Comparison of ENCODE assay signal across 19 cellular contexts in the genomic region with DNA sequence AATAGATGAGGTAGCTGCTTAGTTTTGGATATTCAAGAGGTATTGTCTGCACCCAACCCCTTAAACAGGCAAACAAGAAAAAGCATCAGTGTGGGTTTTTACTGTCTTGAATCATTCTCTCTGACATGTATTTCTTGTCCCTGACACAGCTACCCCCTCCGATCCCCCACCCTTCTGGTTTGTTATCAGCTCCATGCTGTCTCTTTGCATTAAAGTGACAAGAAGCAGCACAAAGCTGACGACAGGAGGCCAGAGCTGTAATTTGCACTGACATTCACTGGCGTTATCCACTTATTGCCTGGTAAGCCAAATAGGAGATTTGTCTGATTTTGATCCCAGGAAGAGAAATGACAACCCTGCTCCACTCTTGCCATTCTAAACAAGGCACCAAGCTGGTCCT.
DNase-seq lines count a peak whose midpoint lies in the region; ATAC-seq and TF ChIP-seq lines count a peak whose summit lies in the region.
"Had no signal": no experiment of that assay in that cellular context is flagged by ENCODE, and none has a peak within 500 bp of the region (broad histone marks: within the 10 kb centered on the region; RNA-seq: fewer than 3 reads in every experiment).

No MANE protein-coding gene starts in this region.

- POLR2A ChIA-PET in SK-N-SH (lab: Yijun Ruan, JAX): interaction anchor here (0.6 kb wide), 1 partner anchor 110 kb away, joined by 3 read pairs; no protein-coding TSS in a partner anchor

- no peaks in the 10 kb centered on the region for H3K27me3 ChIP-seq in cardiac muscle cell
- H3K27me3 ChIP-seq in left ventricle myocardium inferior (ENCODE audit: low read depth): no peaks in the 10 kb centered on the region
- H3K27me3 ChIP-seq in SK-N-SH (ENCODE audit: insufficient read depth): no peaks in the 10 kb centered on the region

- no peak overlapping the region for H3K9ac ChIP-seq in SK-N-SH

- TF ChIP-seq RAD21 in SK-N-SH (IDR thresholded peaks at IDR 0.05; ENCODE audit: low read length): peak; percentile 41

- peaks cover 27% of the 10 kb centered on the region for H3K27me3 Mint-ChIP-seq in activated T-helper 2 cell treated with anti-CD3 and anti-CD28 coated beads, Interferon-gamma antibody, Interleukin-2, Interleukin-4, amounts not matched to agents 10 μg/mL and 5 μg/mL and 100 μg/mL, durations not matched to agents 14 hours and 24 hours and 36 hours (ENCODE audit: low read depth)
- H3K27me3 Mint-ChIP-seq: CD4-positive, alpha-beta T cell had no signal

- H3K36me3 ChIP-seq in cardiac muscle cell (no peaks in the 10 kb centered on the region), left ventricle myocardium inferior (no peaks in the 10 kb centered on the region), SK-N-SH (replicated peaks in 1 of 2; ENCODE audit: control insufficient read depth in 1 of 2, insufficient read depth in 2 of 2, low read length in 1 of 2) (no peaks in the 10 kb centered on the region)

- intact Hi-C loops in left ventricle myocardium inferior (cut with micrococcal nuclease): no loop called here
- intact Hi-C loops in activated T-helper 2 cell treated with anti-CD3 and anti-CD28 coated beads, Interferon-gamma antibody, Interleukin-2, Interleukin-4, amounts not matched to agents 10 μg/mL and 5 μg/mL and 100 μg/mL, durations not matched to agents 14 hours and 24 hours and 36 hours (cut with micrococcal nuclease): no loop called here

- H3K9me2 ChIP-seq in SK-N-SH: no peaks in the 10 kb centered on the region

- WGBS in SK-N-SH (ENCODE audit: low lambda C conversion rate): 0% methylated on average over 3 of the region's 3 CpGs

- H3K9me3 ChIP-seq in cardiac muscle cell (ENCODE audit: low read depth): no peaks in the 10 kb centered on the region
- peaks cover 13% of the 10 kb centered on the region for H3K9me3 ChIP-seq in left ventricle myocardium inferior (replicated peaks)
- H3K9me3 ChIP-seq in SK-N-SH: no peaks in the 10 kb centered on the region
- H3K9me3 ChIP-seq: Caco-2 had no signal

- peaks cover 9% of the 10 kb centered on the region for H3K4me1 ChIP-seq in cardiac muscle cell (ENCODE audit: low read depth)
- H3K4me1 ChIP-seq in left ventricle myocardium inferior: peaks cover 6% of the 10 kb centered on the region
- peaks cover 0 to 21% of the 10 kb centered on the region in 2 experiments; a peak in 2 of 4 replicates for H3K4me1 ChIP-seq in SK-N-SH (ENCODE audit: control insufficient read depth in 1 of 2, insufficient read depth in 2 of 2, low read depth in 1 of 2, low read length in 1 of 2)
- H3K4me1 ChIP-seq: Caco-2 had no signal

- H3K27ac Mint-ChIP-seq in activated T-helper 2 cell treated with anti-CD3 and anti-CD28 coated beads, Interferon-gamma antibody, Interleukin-2, Interleukin-4, amounts not matched to agents 10 μg/mL and 5 μg/mL and 100 μg/mL, durations not matched to agents 14 hours and 24 hours and 36 hours: no peak overlapping the region
- H3K27ac Mint-ChIP-seq: CD4-positive, alpha-beta T cell had no signal

- H2AFZ ChIP-seq in SK-N-SH (ENCODE audit: low read depth): no peak overlapping the region

- no peak overlapping the region for H3K4me2 ChIP-seq in SK-N-SH

- no peaks in the 10 kb centered on the region for H3F3A ChIP-seq in SK-N-SH (replicated peaks; ENCODE audit: insufficient read depth)

- H4K20me1 ChIP-seq in SK-N-SH (ENCODE audit: insufficient read depth): no peaks in the 10 kb centered on the region

- H3K4me3 ChIP-seq in cardiac muscle cell (no peak overlapping the region), left ventricle myocardium inferior (no peak overlapping the region), SK-N-SH (ENCODE audit: low read depth in 2 of 2, low read length in 1 of 2) (no peak overlapping the region), retinal pigment epithelial cell (ENCODE audit: low read length) (no peak overlapping the region)

- H3K4me3 Mint-ChIP-seq in activated T-helper 2 cell treated with anti-CD3 and anti-CD28 coated beads, Interferon-gamma antibody, Interleukin-2, Interleukin-4, amounts not matched to agents 10 μg/mL and 5 μg/mL and 100 μg/mL, durations not matched to agents 14 hours and 24 hours and 36 hours (ENCODE audit: low read depth): no peak overlapping the region
- H3K4me3 Mint-ChIP-seq: CD4-positive, alpha-beta T cell had no signal

- TF ChIP-seq CTCF in cardiac muscle cell (IDR thresholded peaks at IDR 0.05; ENCODE audit: low read depth, low read length) (no peak), left ventricle myocardium inferior (IDR thresholded peaks at IDR 0.05; ENCODE audit: borderline replicate concordance) (no peak), SK-N-SH (IDR thresholded peaks at IDR 0.05) (no peak), retinal pigment epithelial cell (conservative IDR thresholded peaks at IDR 0.05; ENCODE audit: low read depth, low read length) (no peak)

- H3K27ac ChIP-seq in cardiac muscle cell: peak overlapping the region; percentile 25
- H3K27ac ChIP-seq in left ventricle myocardium inferior (replicated peaks): no peak overlapping the region
- H3K27ac ChIP-seq in SK-N-SH (ENCODE audit: low read depth in 2 of 2, low read length in 1 of 2): peak overlapping the region in 1 of 2 experiments; percentile 93; a peak in 2 of 4 replicates
- H3K27ac ChIP-seq: 22Rv1 had no signal

- ATAC-seq in HG03097 (IDR thresholded peaks at IDR 0.05; ENCODE audit: low FRiP score, unreplicated experiment) (no peak), HG03354 (IDR thresholded peaks at IDR 0.05; ENCODE audit: poor library complexity, severe bottlenecking, unreplicated experiment) (no peak)

- no peaks in the 10 kb centered on the region for H3K79me2 ChIP-seq in SK-N-SH (ENCODE audit: insufficient read depth)

- H3K9me3 Mint-ChIP-seq in activated T-helper 2 cell treated with anti-CD3 and anti-CD28 coated beads, Interferon-gamma antibody, Interleukin-2, Interleukin-4, amounts not matched to agents 10 μg/mL and 5 μg/mL and 100 μg/mL, durations not matched to agents 14 hours and 24 hours and 36 hours: peaks cover 9% of the 10 kb centered on the region
- H3K9me3 Mint-ChIP-seq: CD4-positive, alpha-beta T cell had no signal

- H3K36me3 Mint-ChIP-seq in activated T-helper 2 cell treated with anti-CD3 and anti-CD28 coated beads, Interferon-gamma antibody, Interleukin-2, Interleukin-4, amounts not matched to agents 10 μg/mL and 5 μg/mL and 100 μg/mL, durations not matched to agents 14 hours and 24 hours and 36 hours (ENCODE audit: low read depth): no peaks in the 10 kb centered on the region

- H3K4me1 Mint-ChIP-seq in activated T-helper 2 cell treated with anti-CD3 and anti-CD28 coated beads, Interferon-gamma antibody, Interleukin-2, Interleukin-4, amounts not matched to agents 10 μg/mL and 5 μg/mL and 100 μg/mL, durations not matched to agents 14 hours and 24 hours and 36 hours (ENCODE audit: low read depth): peaks cover 11% of the 10 kb centered on the region

- CTCF ChIA-PET in SK-N-SH (lab: Yijun Ruan, JAX): interaction anchor here (0.7 to 2.7 kb wide), 9 partner anchors 10 to 241 kb away, joined by 3 to 12 read pairs (median 4); a partner anchor contains a TSS

- TF ChIP-seq EP300 in SK-N-SH (IDR thresholded peaks at IDR 0.05; ENCODE audit: borderline replicate concordance in 1 of 2, low read depth in 1 of 2, low read length in 1 of 2): peak in 1 of 2 experiments; percentile 97; a peak in 2 of 4 replicates

- DNase-seq in cardiac muscle cell (ENCODE audit: low read depth in 1 of 2, low spot score in 1 of 2) (peak; percentile 36 to 51), left ventricle myocardium inferior (no peak), SK-N-SH (peak; percentile 82), cerebellum (ENCODE audit: low spot score) (peak; percentile 60), retinal pigment epithelial cell (ENCODE audit: low read depth) (peak; percentile 40)
- no peak for DNase-seq in activated T-helper 2 cell treated with anti-CD3 and anti-CD28 coated beads, Interferon-gamma antibody, Interleukin-2, Interleukin-4, amounts not matched to agents 10 μg/mL and 5 μg/mL and 100 μg/mL, durations not matched to agents 14 hours and 24 hours and 36 hours (ENCODE audit: low spot score)
- DNase-seq: Caco-2; CD4-positive, alpha-beta T cell; DMS153; GOT3; KBM-7; NCI-H1105; NCI-H2081; NCI-H510A; NCI-H748 treated with DMSO at 0.1 percent for 48 hours; SIG-M5 had no signal

TF ChIP-seq in SK-N-SH, 30 proteins besides CTCF, POLR2A, EP300 and RAD21 (continues in another document):
- TF ChIP-seq, protein P1, sequence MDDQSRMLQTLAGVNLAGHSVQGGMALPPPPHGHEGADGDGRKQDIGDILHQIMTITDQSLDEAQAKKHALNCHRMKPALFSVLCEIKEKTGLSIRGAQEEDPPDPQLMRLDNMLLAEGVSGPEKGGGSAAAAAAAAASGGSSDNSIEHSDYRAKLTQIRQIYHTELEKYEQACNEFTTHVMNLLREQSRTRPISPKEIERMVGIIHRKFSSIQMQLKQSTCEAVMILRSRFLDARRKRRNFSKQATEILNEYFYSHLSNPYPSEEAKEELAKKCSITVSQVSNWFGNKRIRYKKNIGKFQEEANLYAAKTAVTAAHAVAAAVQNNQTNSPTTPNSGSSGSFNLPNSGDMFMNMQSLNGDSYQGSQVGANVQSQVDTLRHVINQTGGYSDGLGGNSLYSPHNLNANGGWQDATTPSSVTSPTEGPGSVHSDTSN (IDR thresholded peaks at IDR 0.05): peak; percentile 83
- TF ChIP-seq RCOR1 (IDR thresholded peaks at IDR 0.05; ENCODE audit: low read length) (peak; percentile 75; the same call in 1 of the 2 replicates), MEF2A (IDR thresholded peaks at IDR 0.05; ENCODE audit: borderline replicate concordance, low read depth) (no peak)
- TF ChIP-seq, protein P2, sequence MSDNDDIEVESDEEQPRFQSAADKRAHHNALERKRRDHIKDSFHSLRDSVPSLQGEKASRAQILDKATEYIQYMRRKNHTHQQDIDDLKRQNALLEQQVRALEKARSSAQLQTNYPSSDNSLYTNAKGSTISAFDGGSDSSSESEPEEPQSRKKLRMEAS (IDR thresholded peaks at IDR 0.05; ENCODE audit: low read depth): no peak

Comparison
In these comparisons a context has a peak if more than half of its experiments do, and no peak if none do; other contexts are left out.
1. DNase-seq: peak in cardiac muscle cell (2 of 2), SK-N-SH (single experiment), cerebellum (single experiment) and retinal pigment epithelial cell (single experiment); none in left ventricle myocardium inferior (single experiment) and activated T-helper 2 cell treated with anti-CD3 and anti-CD28 coated beads, Interferon-gamma antibody, Interleukin-2, Interleukin-4, amounts not matched to agents 10 μg/mL and 5 μg/mL and 100 μg/mL, durations not matched to agents 14 hours and 24 hours and 36 hours (single experiment).